In the genomic region with DNA sequence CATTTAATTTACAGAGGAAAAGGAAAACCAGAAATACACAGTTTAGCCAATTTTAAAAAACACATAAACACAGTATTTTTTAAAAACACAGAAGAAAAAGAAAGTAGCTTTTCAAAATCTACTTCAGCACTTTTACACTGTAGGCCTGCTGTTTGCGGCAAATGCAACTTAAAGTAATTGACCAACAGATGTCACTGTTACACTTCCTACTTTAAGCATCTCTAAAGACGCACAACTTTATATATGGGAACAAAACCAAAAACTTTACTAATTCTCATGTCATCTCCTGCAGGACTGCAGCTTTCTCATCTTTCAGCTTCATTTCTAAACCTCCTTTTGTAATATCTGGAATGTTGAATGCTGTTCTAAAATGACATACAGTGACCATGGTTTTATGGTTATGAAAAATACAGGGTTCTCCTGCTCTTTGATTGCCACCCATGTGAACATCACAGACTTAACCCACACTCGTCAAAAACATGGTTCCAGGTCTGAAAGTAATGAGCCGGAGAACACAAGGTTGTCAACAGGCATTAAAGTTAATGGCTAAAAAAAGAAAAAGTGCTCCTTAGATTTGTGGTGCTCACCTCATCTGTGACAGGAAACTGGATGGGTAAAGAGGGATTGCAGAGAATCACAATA, we compare ENCODE assay signal across 8 cellular contexts.
A peak's percentile ranks its signal among the peaks of the same experiment; 100 is the strongest.
DNase-seq lines count a peak whose midpoint lies in the region; ATAC-seq and TF ChIP-seq lines count a peak whose summit lies in the region.

No MANE protein-coding gene starts in this region.

- H3K27ac ChIP-seq in AG04450 (ENCODE audit: low read depth, low read length): no peak overlapping the region
- H3K27ac ChIP-seq in mesendoderm (ENCODE audit: low read depth, low read length): no peak overlapping the region

- DNase-seq in AG04450 (ENCODE audit: low read depth, low spot score) (no peak), GM12865 (ENCODE audit: low read depth) (peak; percentile 51), NCI-H69 (lab: John Stamatoyannopoulos, UW) (peak; percentile 72), cerebellar cortex (ENCODE audit: low spot score) (peak; percentile 5), mesendoderm (peak; percentile 63)

- no peak overlapping the region for H3K18ac ChIP-seq in mesendoderm (ENCODE audit: low read length)

- H2AK5ac ChIP-seq in mesendoderm (ENCODE audit: low read length): no peak overlapping the region

- H2BK120ac ChIP-seq in mesendoderm (ENCODE audit: low read depth, low read length): no peak overlapping the region

- H3K23ac ChIP-seq in mesendoderm (ENCODE audit: low read length): no peak overlapping the region

- no peaks in the 10 kb centered on the region for H3K9me3 ChIP-seq in AG04450 (ENCODE audit: control insufficient read depth, insufficient read depth, low read length)

- H3K4me2 ChIP-seq in mesendoderm (ENCODE audit: low read length): no peak overlapping the region

- H2BK5ac ChIP-seq in mesendoderm (ENCODE audit: low read length): no peak overlapping the region

- no peaks in the 10 kb centered on the region for H3K36me3 ChIP-seq in mesendoderm (ENCODE audit: control insufficient read depth, insufficient read depth, low read length)

- no peak for ATAC-seq in GM18870 (IDR thresholded peaks at IDR 0.05; ENCODE audit: unreplicated experiment)
- no peak for ATAC-seq in GM21529 (IDR thresholded peaks at IDR 0.05; ENCODE audit: unreplicated experiment)
- ATAC-seq in GM19455 (IDR thresholded peaks at IDR 0.05; ENCODE audit: unreplicated experiment): no peak

- no peak overlapping the region for H2BK15ac ChIP-seq in mesendoderm (replicated peaks; ENCODE audit: low read depth)

- no peak overlapping the region for H3K56ac ChIP-seq in mesendoderm (ENCODE audit: low read length)

- no peak overlapping the region for H3K9ac ChIP-seq in mesendoderm (ENCODE audit: low read length)

- H3K27me3 ChIP-seq in AG04450 (ENCODE audit: control insufficient read depth, insufficient read depth, low read length) (no peaks in the 10 kb centered on the region), mesendoderm (ENCODE audit: insufficient read depth, low read length, poor library complexity) (no peaks in the 10 kb centered on the region)

- no peak overlapping the region for H3K4ac ChIP-seq in mesendoderm (ENCODE audit: low read depth, low read length)

- H3K4me3 ChIP-seq in AG04450 (ENCODE audit: low read depth, low read length): no peak overlapping the region
- H3K4me3 ChIP-seq in GM12865 (ENCODE audit: low read depth, low read length): no peak overlapping the region
- H3K4me3 ChIP-seq in mesendoderm (ENCODE audit: low read length): no peak overlapping the region

- no CpG with 5 or more reads among the region's 4 CpGs for WGBS in mesendoderm (ENCODE audit: extremely low coverage, insufficient coverage, low lambda C conversion rate)

- POLR2A ChIA-PET in AG04450 (lab: Yijun Ruan, JAX): interaction anchor here (1.6 kb wide), 1 partner anchor 46 kb away, joined by 9 read pairs; no protein-coding TSS in a partner anchor

- H3K4me1 ChIP-seq in mesendoderm (ENCODE audit: control insufficient read depth, low read depth, low read length): peaks cover 2% of the 10 kb centered on the region

- H3K79me2 ChIP-seq in mesendoderm (ENCODE audit: control insufficient read depth, insufficient read depth, low read length): no peaks in the 10 kb centered on the region

- no peak overlapping the region for H4K8ac ChIP-seq in mesendoderm (ENCODE audit: low read depth, low read length)

- H3K79me1 ChIP-seq in mesendoderm (ENCODE audit: low read length): no peaks in the 10 kb centered on the region

- TF ChIP-seq CTCF in AG04450 (IDR thresholded peaks at IDR 0.05; ENCODE audit: low read depth, low read length): peak; percentile 70
- TF ChIP-seq CTCF in GM12865 (IDR thresholded peaks at IDR 0.05; ENCODE audit: insufficient read depth, low read depth, low read length, missing control alignments): peak; percentile 41

- no peak overlapping the region for H4K5ac ChIP-seq in mesendoderm (ENCODE audit: low read length)

- CTCF ChIA-PET in AG04450 (lab: Charles Lee): interaction anchor here (0.5 to 14.6 kb wide), 52 partner anchors 8 to 906 kb away, joined by 3 to 290 read pairs (median 5); partner anchors contain the start of gene FMN1
